In the genomic region with DNA sequence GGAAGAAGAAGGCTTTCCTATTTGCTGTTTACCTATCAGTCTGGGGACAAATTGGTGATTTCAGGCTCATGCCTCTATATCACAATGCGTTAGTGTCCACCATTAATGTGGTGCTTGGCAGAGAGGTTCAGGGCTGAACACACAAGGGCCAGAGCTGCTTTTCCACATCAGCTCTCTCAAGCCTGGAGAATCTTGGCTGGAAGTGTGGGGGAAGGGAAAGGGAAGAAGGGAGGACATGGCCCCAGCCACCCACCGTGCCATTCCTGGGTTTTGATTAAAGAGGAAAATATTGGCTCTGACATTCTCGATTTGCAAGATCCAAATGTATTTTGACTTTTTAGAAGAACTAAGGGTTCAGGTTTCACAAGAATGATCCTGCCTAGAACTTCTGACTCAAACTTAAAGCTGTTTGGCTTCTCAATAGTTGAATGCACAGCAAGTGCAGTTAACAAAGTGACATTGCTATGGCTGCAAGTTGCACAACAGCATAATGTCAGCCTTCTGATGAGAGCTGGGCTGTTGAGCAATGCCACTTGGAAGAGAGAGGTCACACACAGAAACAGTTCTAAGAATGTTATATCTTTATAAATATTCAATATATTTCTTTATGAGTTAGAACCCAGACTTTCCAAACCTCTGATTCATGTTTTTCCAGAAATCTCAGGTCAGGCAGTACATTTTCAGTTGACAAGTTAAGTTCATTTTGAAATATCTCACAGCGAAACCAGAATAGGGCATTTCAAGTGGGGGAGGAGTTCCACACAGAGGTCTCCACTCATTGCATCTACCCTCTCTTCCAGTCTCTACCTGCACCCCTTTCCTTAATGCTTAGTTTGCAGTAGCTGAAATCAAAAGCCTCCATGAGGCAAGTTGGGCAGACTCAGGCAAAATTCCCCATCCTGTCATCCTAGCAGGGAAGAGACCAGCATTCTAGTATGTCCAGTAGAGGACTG, we compare ENCODE assay signal across 12 cellular contexts. TPM values are rescaled to one million over a fixed set of nuclear protein-coding genes. Genes with fewer than 3 reads are reported as not detected.
DNase-seq lines count a peak whose midpoint lies in the region; ATAC-seq and TF ChIP-seq lines count a peak whose summit lies in the region.
"Had no signal": no experiment of that assay in that cellular context is flagged by ENCODE, and none has a peak within 500 bp of the region (broad histone marks: within the 10 kb centered on the region; RNA-seq: fewer than 3 reads in every experiment).

No MANE protein-coding gene starts in this region.

- DNase-seq in MV-4-11 (lab: John Stamatoyannopoulos, UW) (peak; percentile 93), lower lobe of right lung (peak; percentile 45), upper lobe of right lung (no peak), NCI-H1417 (lab: John Stamatoyannopoulos, UW) (no peak), prostate gland (ENCODE audit: low spot score) (no peak), NCI-H1930 (lab: John Stamatoyannopoulos, UW) (no peak)
- DNase-seq in stimulated activated CD4-positive, alpha-beta T cell treated with anti-CD3 and anti-CD28 coated beads, Interleukin-2, amount 100 ng/mL, for 24 hours: no peak
- DNase-seq: activated CD4-positive, alpha-beta T cell treated with anti-CD3 and anti-CD28 coated beads, Interleukin-2, amount 50 U/mL, for 48 hours; caudate nucleus; Karpas-422; retina had no signal

- no peak overlapping the region for H3K4me3 ChIP-seq in lower lobe of right lung
- no peak overlapping the region for H3K4me3 ChIP-seq in upper lobe of right lung
- no peak overlapping the region for H3K4me3 ChIP-seq in prostate gland

- H3K36me3 ChIP-seq in lower lobe of right lung (no peaks in the 10 kb centered on the region), upper lobe of right lung (no peaks in the 10 kb centered on the region), prostate gland (no peaks in the 10 kb centered on the region)

- WGBS in prostate gland: 81% methylated on average over 4 of the region's 4 CpGs

- peak overlapping the region; percentile 20 for H3K27ac ChIP-seq in lower lobe of right lung
- H3K27ac ChIP-seq in upper lobe of right lung: peak overlapping the region; percentile 25
- no peak overlapping the region for H3K27ac ChIP-seq in prostate gland

- H3K4me1 ChIP-seq in lower lobe of right lung (peaks cover 13% of the 10 kb centered on the region), upper lobe of right lung (no peaks in the 10 kb centered on the region), prostate gland (replicated peaks) (peaks cover 4% of the 10 kb centered on the region)

- ATAC-seq in esophagus mucosa (peak; percentile 63), lower lobe of right lung (peak; percentile 73 to 88), upper lobe of right lung (peak; percentile 78)

- TF ChIP-seq CTCF in lower lobe of right lung (IDR thresholded peaks at IDR 0.05) (no peak), upper lobe of right lung (IDR thresholded peaks at IDR 0.05) (no peak), prostate gland (IDR thresholded peaks at IDR 0.05) (no peak)

- H3K9me3 ChIP-seq in lower lobe of right lung: no peaks in the 10 kb centered on the region
- H3K9me3 ChIP-seq in upper lobe of right lung: no peaks in the 10 kb centered on the region
- H3K9me3 ChIP-seq in prostate gland: no peaks in the 10 kb centered on the region

- no peaks in the 10 kb centered on the region for H3K27me3 ChIP-seq in lower lobe of right lung (ENCODE audit: low read depth)
- H3K27me3 ChIP-seq in upper lobe of right lung: no peaks in the 10 kb centered on the region
- no peaks in the 10 kb centered on the region for H3K27me3 ChIP-seq in prostate gland (replicated peaks; ENCODE audit: insufficient read depth)

- intact Hi-C loops in lower lobe of right lung (cut with DNase I): no loop called here
- intact Hi-C loops in upper lobe of right lung (cut with DNase I): no loop called here
- intact Hi-C loops in prostate gland (cut with DNase I): no loop called here

- TF ChIP-seq POLR2A in prostate gland (IDR thresholded peaks at IDR 0.05): no peak

RNA-seq across cellular contexts. Expression of a gene that starts 25.3 kb away (rescaled TPM):
- total RNA-seq in esophagus mucosa (1.5 TPM), lower lobe of right lung (16.9 TPM), upper lobe of right lung (6.0 TPM), prostate gland (10 to 100 TPM in 1 of 2 donors, 1 to 10 TPM in 1; 6.9 to 35.6 TPM)

Comparison
In these comparisons a context has a peak if more than half of its experiments do, and no peak if none do; other contexts are left out.
1. DNase-seq: peak in MV-4-11 (single experiment) and lower lobe of right lung (single experiment); none in upper lobe of right lung (single experiment), NCI-H1417 (0 of 3), prostate gland (single experiment), stimulated activated CD4-positive, alpha-beta T cell treated with anti-CD3 and anti-CD28 coated beads, Interleukin-2, amount 100 ng/mL, for 24 hours (0 of 2) and NCI-H1930 (0 of 2).
2. H3K27ac ChIP-seq: peak in lower lobe of right lung (single experiment) and upper lobe of right lung (single experiment); none in prostate gland (0 of 2).
3. Peak in every context shown above with its lines, with median percentiles within 50 percentile points of each other: ATAC-seq.